ENCODE assay signal across 1 cellular context in genomic region chr22:38228326-38228872, GRCh38.
TF ChIP-seq lines count a peak whose summit lies in the region.

No MANE protein-coding gene starts in this region.

TF ChIP-seq in A549, 52 proteins besides CTCF, POLR2A, EP300 and RAD21 (continued from another document):
- TF ChIP-seq, protein P1, sequence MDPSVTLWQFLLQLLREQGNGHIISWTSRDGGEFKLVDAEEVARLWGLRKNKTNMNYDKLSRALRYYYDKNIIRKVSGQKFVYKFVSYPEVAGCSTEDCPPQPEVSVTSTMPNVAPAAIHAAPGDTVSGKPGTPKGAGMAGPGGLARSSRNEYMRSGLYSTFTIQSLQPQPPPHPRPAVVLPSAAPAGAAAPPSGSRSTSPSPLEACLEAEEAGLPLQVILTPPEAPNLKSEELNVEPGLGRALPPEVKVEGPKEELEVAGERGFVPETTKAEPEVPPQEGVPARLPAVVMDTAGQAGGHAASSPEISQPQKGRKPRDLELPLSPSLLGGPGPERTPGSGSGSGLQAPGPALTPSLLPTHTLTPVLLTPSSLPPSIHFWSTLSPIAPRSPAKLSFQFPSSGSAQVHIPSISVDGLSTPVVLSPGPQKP (IDR thresholded peaks at IDR 0.05; ENCODE audit: low read depth, low read length) = no peak
